ENCODE assay signal across 16 cellular contexts in genomic region chr15:57859130-57859685, GRCh38.
DNase-seq lines count a peak whose midpoint lies in the region; ATAC-seq and TF ChIP-seq lines count a peak whose summit lies in the region.
"Had no signal": no experiment of that assay in that cellular context is flagged by ENCODE, and none has a peak within 500 bp of the region (broad histone marks: within the 10 kb centered on the region; RNA-seq: fewer than 3 reads in every experiment).

No MANE protein-coding gene starts in this region.

- H3K9ac ChIP-seq in PC-3 (ENCODE audit: low read length), result no peak overlapping the region

- peaks cover 4% of the 10 kb centered on the region for H3K27me3 Mint-ChIP-seq in nephron progenitor cell (ENCODE audit: low read depth, poor library complexity)

- intact Hi-C loops in PC-3 (cut with micrococcal nuclease), result no loop called here
- intact Hi-C loops in sciatic nerve (cut with DNase I), result no loop called here

- peaks cover 6% of the 10 kb centered on the region for H3K9me3 Mint-ChIP-seq in nephron progenitor cell

- TF ChIP-seq CTCF in PC-3 (conservative IDR thresholded peaks at IDR 0.05; ENCODE audit: low read depth, low read length), result no peak
- no peak for TF ChIP-seq CTCF in epithelial cell of esophagus (IDR thresholded peaks at IDR 0.05; ENCODE audit: insufficient read depth, low read depth, low read length, missing control alignments)
- no peak for TF ChIP-seq CTCF in nephron progenitor cell (IDR thresholded peaks at IDR 0.05)

- CTCF ChIA-PET in PC-3 (lab: Charles Lee), result interaction anchor here (1.1 kb wide), 1 partner anchor 108 kb away, joined by 7 read pairs; no protein-coding TSS in a partner anchor

- H3K9me2 ChIP-seq in PC-3 (replicated peaks; ENCODE audit: low read length), result no peaks in the 10 kb centered on the region

- H4K20me1 ChIP-seq in PC-3 (ENCODE audit: low read length), result no peaks in the 10 kb centered on the region

- H3K79me2 ChIP-seq in PC-3 (ENCODE audit: low read length), result no peaks in the 10 kb centered on the region

- H3K4me1 Mint-ChIP-seq in nephron progenitor cell, result peaks cover 23% of the 10 kb centered on the region
- H3K4me1 Mint-ChIP-seq: B cell had no signal

- no peaks in the 10 kb centered on the region for H3K4me1 ChIP-seq in PC-3 (ENCODE audit: insufficient read depth, low read length)

- H3K4me3 ChIP-seq in PC-3 (ENCODE audit: low read length), result no peak overlapping the region
- H3K4me3 ChIP-seq in epithelial cell of esophagus (ENCODE audit: low read length), result no peak overlapping the region

- POLR2A ChIA-PET in PC-3 (lab: Charles Lee; ENCODE audit: unreplicated experiment), result no interaction called here

- ATAC-seq in PC-3, result no peak
- no peak for ATAC-seq in sciatic nerve
- ATAC-seq in GM21381 (IDR thresholded peaks at IDR 0.05; ENCODE audit: unreplicated experiment), result no peak
- ATAC-seq: HCT116 had no signal

- no TSS peak for BruUV-seq in PC-3 (replicated peaks; lab: Mats Ljungman, UMichigan)

- H3K36me3 ChIP-seq in PC-3 (ENCODE audit: low read depth, low read length), result no peaks in the 10 kb centered on the region

- H3K36me3 Mint-ChIP-seq in nephron progenitor cell (ENCODE audit: low read depth), result no peaks in the 10 kb centered on the region
- H3K36me3 Mint-ChIP-seq: CD4-positive, alpha-beta memory T cell had no signal

- H3K4me2 ChIP-seq in PC-3 (ENCODE audit: low read length), result peak overlapping the region; percentile 39; the same call in 1 of the 2 replicates

- 0 out of 2 replicates have a peak overlapping the region, but pooled peaks have one; percentile 30 for H2AFZ ChIP-seq in PC-3 (ENCODE audit: low read length)

- no peaks in the 10 kb centered on the region for H3F3A ChIP-seq in PC-3 (ENCODE audit: low read length, unreplicated experiment)

- DNase-seq in ELR (ENCODE audit: low read depth) (peak; percentile 10), PC-3 (no peak), epithelial cell of esophagus (ENCODE audit: low read depth) (peak; percentile 65), nephron progenitor cell (no peak), sciatic nerve (ENCODE audit: low spot score) (no peak), globus pallidus (ENCODE audit: low spot score) (no peak)
- DNase-seq: CD4-positive, alpha-beta memory T cell; COR-L47; DMS153; DMS79 treated with DMSO at 0.1 percent for 48 hours; EL; GDM1 had no signal

- peak overlapping the region; percentile 4 for H3K27ac Mint-ChIP-seq in nephron progenitor cell
- H3K27ac Mint-ChIP-seq: B cell; CD4-positive, alpha-beta memory T cell had no signal

- no peak overlapping the region for H3K4me3 Mint-ChIP-seq in nephron progenitor cell
- H3K4me3 Mint-ChIP-seq: B cell; CD4-positive, alpha-beta memory T cell had no signal

- H3K27me3 ChIP-seq in PC-3 (ENCODE audit: low read length), result no peaks in the 10 kb centered on the region

- H3K9me3 ChIP-seq in PC-3 (ENCODE audit: low read length), result no peaks in the 10 kb centered on the region

- H3K27ac ChIP-seq in PC-3 (ENCODE audit: low read length), result no peak overlapping the region
- H3K27ac ChIP-seq: C4-2B had no signal

Comparison
In these comparisons a context has a peak if more than half of its experiments do, and no peak if none do; other contexts are left out.
1. DNase-seq: peak in ELR (single experiment) and epithelial cell of esophagus (single experiment); none in PC-3 (single experiment), nephron progenitor cell (single experiment), sciatic nerve (single experiment) and globus pallidus (single experiment).